18 cellular contexts compared by ENCODE assay signal in genomic region chr1:219210067-219210466, GRCh38. TPM values are rescaled to one million over a fixed set of nuclear protein-coding genes. Genes with fewer than 3 reads are reported as not detected.
DNase-seq lines count a peak whose midpoint lies in the region; TF ChIP-seq lines count a peak whose summit lies in the region.
"Had no signal": no experiment of that assay in that cellular context is flagged by ENCODE, and none has a peak within 500 bp of the region (broad histone marks: within the 10 kb centered on the region; RNA-seq: fewer than 3 reads in every experiment).

No MANE protein-coding gene starts in this region.

- POLR2A ChIA-PET in activated CD4-positive, alpha-beta T cell treated with anti-CD3 and anti-CD28 coated beads, Interleukin-2, amount 10 ng/mL, durations not matched to agents 7 days and 5 days (lab: Charles Lee), result no interaction called here

- no peak overlapping the region for H3K4me3 ChIP-seq in choroid plexus epithelial cell (ENCODE audit: low read depth, low read length)
- H3K4me3 ChIP-seq: GM23338 had no signal

- TF ChIP-seq CTCF in choroid plexus epithelial cell (conservative IDR thresholded peaks at IDR 0.05; ENCODE audit: low read depth, low read length), result no peak

- peaks cover 3% of the 10 kb centered on the region for H3K36me3 Mint-ChIP-seq in activated CD4-positive, alpha-beta T cell treated with anti-CD3 and anti-CD28 coated beads, Interleukin-2, amount 10 ng/mL, durations not matched to agents 7 days and 5 days (ENCODE audit: low read depth)

- intact Hi-C loops in head of caudate nucleus (cut with DNase I), result no loop called here

- no peaks in the 10 kb centered on the region for H3K4me1 Mint-ChIP-seq in activated CD4-positive, alpha-beta T cell treated with anti-CD3 and anti-CD28 coated beads, Interleukin-2, amount 10 ng/mL, durations not matched to agents 7 days and 5 days
- H3K4me1 Mint-ChIP-seq: GM23338 had no signal

- H3K27ac Mint-ChIP-seq in activated CD4-positive, alpha-beta T cell treated with anti-CD3 and anti-CD28 coated beads, Interleukin-2, amount 10 ng/mL, durations not matched to agents 7 days and 5 days, result no peak overlapping the region
- H3K27ac Mint-ChIP-seq: B cell, GM23338 had no signal

- H3K4me3 Mint-ChIP-seq in activated CD4-positive, alpha-beta T cell treated with anti-CD3 and anti-CD28 coated beads, Interleukin-2, amount 10 ng/mL, durations not matched to agents 7 days and 5 days, result no peak overlapping the region
- H3K4me3 Mint-ChIP-seq: B cell; CD4-positive, CD25-positive, alpha-beta regulatory T cell; CD8-positive, alpha-beta memory T cell; GM23338 had no signal

- CTCF ChIA-PET in activated CD4-positive, alpha-beta T cell treated with anti-CD3 and anti-CD28 coated beads, Interleukin-2, amount 10 ng/mL, durations not matched to agents 7 days and 5 days (lab: Charles Lee), result interaction anchor here (1.8 kb wide), 1 partner anchor 10 kb away, joined by 4 read pairs; no protein-coding TSS in a partner anchor

- H3K9me3 Mint-ChIP-seq in activated CD4-positive, alpha-beta T cell treated with anti-CD3 and anti-CD28 coated beads, Interleukin-2, amount 10 ng/mL, durations not matched to agents 7 days and 5 days, result no peaks in the 10 kb centered on the region
- H3K9me3 Mint-ChIP-seq: CD4-positive, CD25-positive, alpha-beta regulatory T cell; CD8-positive, alpha-beta memory T cell; GM23338 had no signal

- DNase-seq in SHP77 treated with DMSO at 0.1 percent for 48 hours (lab: John Stamatoyannopoulos, UW) (peak; percentile 2), SHP77 (lab: John Stamatoyannopoulos, UW) (no peak), NCI-H69 (lab: John Stamatoyannopoulos, UW) (peak; percentile 22), choroid plexus epithelial cell (ENCODE audit: low read depth) (peak; percentile 43), head of caudate nucleus (no peak), HuH-7.5 (ENCODE audit: low spot score) (no peak)
- no peak for DNase-seq in activated CD4-positive, alpha-beta T cell treated with anti-CD3 and anti-CD28 coated beads, Interleukin-2, amount 10 ng/mL, durations not matched to agents 7 days and 5 days
- DNase-seq: C1 segment of cervical spinal cord; CD4-positive, CD25-positive, alpha-beta regulatory T cell; CD8-positive, alpha-beta memory T cell; COR-L47; DMS 273 treated with DMSO at 0.1 percent for 48 hours; DMS79; GDM1; H7; KG1 had no signal

- H3K27me3 Mint-ChIP-seq in activated CD4-positive, alpha-beta T cell treated with anti-CD3 and anti-CD28 coated beads, Interleukin-2, amount 10 ng/mL, durations not matched to agents 7 days and 5 days, result no peaks in the 10 kb centered on the region
- H3K27me3 Mint-ChIP-seq: B cell; CD4-positive, CD25-positive, alpha-beta regulatory T cell; CD8-positive, alpha-beta memory T cell had no signal

RNA-seq across cellular contexts. Expression of gene LYPLAL1, which starts 36.4 kb away (rescaled TPM):
- total RNA-seq in activated CD4-positive, alpha-beta T cell treated with anti-CD3 and anti-CD28 coated beads, Interleukin-2, amount 10 ng/mL, durations not matched to agents 7 days and 5 days, result 10 to 100 TPM; 15.3 to 16.0 TPM

Comparison
In these comparisons a context has a peak if more than half of its experiments do, and no peak if none do; other contexts are left out.
1. DNase-seq: peak in SHP77 treated with DMSO at 0.1 percent for 48 hours (single experiment), NCI-H69 (single experiment) and choroid plexus epithelial cell (single experiment); none in SHP77 (0 of 2), head of caudate nucleus (0 of 42), HuH-7.5 (single experiment) and activated CD4-positive, alpha-beta T cell treated with anti-CD3 and anti-CD28 coated beads, Interleukin-2, amount 10 ng/mL, durations not matched to agents 7 days and 5 days (single experiment).